In the genomic region with DNA sequence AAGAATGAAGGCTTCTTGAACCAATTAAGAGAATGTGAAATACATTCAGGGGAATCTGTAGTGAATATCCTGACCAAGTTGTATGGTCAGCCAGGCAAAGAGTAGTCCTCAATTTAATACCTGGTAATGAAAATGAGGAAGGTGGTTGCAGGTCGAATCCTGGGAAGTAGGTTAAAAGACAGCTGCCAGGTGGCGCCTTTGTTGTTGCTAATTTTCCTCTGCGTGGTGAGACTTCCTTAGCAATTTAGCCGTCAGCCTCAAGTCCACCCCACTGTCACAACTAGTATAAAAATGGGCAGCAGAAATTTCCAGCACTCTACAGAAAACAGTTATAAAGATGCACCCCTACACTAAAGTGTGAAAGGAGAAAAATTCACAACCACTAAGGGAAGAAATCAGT, we compare ENCODE assay signal across 11 cellular contexts.
A peak's percentile ranks its signal among the peaks of the same experiment; 100 is the strongest.
DNase-seq lines count a peak whose midpoint lies in the region; ATAC-seq, FAIRE-seq and TF ChIP-seq lines count a peak whose summit lies in the region.
"Had no signal": no experiment of that assay in that cellular context is flagged by ENCODE, and none has a peak within 500 bp of the region (broad histone marks: within the 10 kb centered on the region; RNA-seq: fewer than 3 reads in every experiment).

No MANE protein-coding gene starts in this region.

- H2AFZ ChIP-seq in SK-N-SH (ENCODE audit: low read depth), result no peak overlapping the region

- H3K36me3 ChIP-seq in SK-N-SH (replicated peaks in 1 of 2; ENCODE audit: control insufficient read depth in 1 of 2, insufficient read depth in 2 of 2, low read length in 1 of 2) (no peaks in the 10 kb centered on the region), esophagus muscularis mucosa (no peaks in the 10 kb centered on the region), small intestine (ENCODE audit: control insufficient read depth in 2 of 2, insufficient read depth in 2 of 2, low read length in 2 of 2) (no peaks in the 10 kb centered on the region)

- H3K4me3 ChIP-seq in SK-N-SH (ENCODE audit: low read depth in 2 of 2, low read length in 1 of 2), result no peak overlapping the region
- H3K4me3 ChIP-seq in esophagus muscularis mucosa, result no peak overlapping the region
- H3K4me3 ChIP-seq in small intestine (ENCODE audit: low read depth in 1 of 2, low read length in 2 of 2), result no peak overlapping the region

- POLR2A ChIA-PET in SK-N-SH (lab: Yijun Ruan, JAX), result no interaction called here

- no peaks in the 10 kb centered on the region for H3K27me3 ChIP-seq in SK-N-SH (ENCODE audit: insufficient read depth)
- no peaks in the 10 kb centered on the region for H3K27me3 ChIP-seq in esophagus muscularis mucosa
- no peaks in the 10 kb centered on the region for H3K27me3 ChIP-seq in small intestine (ENCODE audit: control insufficient read depth in 2 of 2, insufficient read depth in 2 of 2, low read length in 2 of 2)

- no peaks in the 10 kb centered on the region for H3K79me2 ChIP-seq in SK-N-SH (ENCODE audit: insufficient read depth)

- H4K20me1 ChIP-seq in SK-N-SH (ENCODE audit: insufficient read depth), result no peaks in the 10 kb centered on the region

- WGBS in SK-N-SH (ENCODE audit: low lambda C conversion rate), result 52% methylated on average over 4 of the region's 4 CpGs
- WGBS in esophagus muscularis mucosa, result 66% methylated on average over 4 of the region's 4 CpGs
- 12 to 36% (median 15%) methylated on average over 4 of the region's 4 CpGs for WGBS in small intestine, 3 donors

- no peak overlapping the region for H3K9ac ChIP-seq in SK-N-SH

- TF ChIP-seq EP300 in SK-N-SH (IDR thresholded peaks at IDR 0.05; ENCODE audit: borderline replicate concordance in 1 of 2, low read depth in 1 of 2, low read length in 1 of 2) (no peak), esophagus muscularis mucosa (IDR thresholded peaks at IDR 0.05) (no peak)

- FAIRE-seq in small intestine (lab: Jason Lieb, UNC), result no peak
- FAIRE-seq: H54 had no signal

- TF ChIP-seq CTCF in SK-N-SH (IDR thresholded peaks at IDR 0.05) (0 out of 2 replicates have a peak, but pooled peaks have one; percentile 16), esophagus muscularis mucosa (IDR thresholded peaks at IDR 0.05) (peak; percentile 9 to 25 (median 10)), omental fat pad (IDR thresholded peaks at IDR 0.05) (no peak)

- DNase-seq in SK-N-SH (no peak), NCI-H2227 treated with DMSO at 0.1 percent for 48 hours (lab: John Stamatoyannopoulos, UW) (peak; percentile 2), esophagus muscularis mucosa (ENCODE audit: extremely low spot score) (no peak), small intestine (peak; percentile 23), omental fat pad (ENCODE audit: low spot score) (no peak)
- DNase-seq: CD8-positive, alpha-beta memory T cell; NCI-H187 treated with DMSO at 0.1 percent for 48 hours had no signal

- CTCF ChIA-PET in SK-N-SH (lab: Yijun Ruan, JAX), result interaction anchor here (0.6 to 3.8 kb wide), 4 partner anchors 10 to 338 kb away, joined by 3 to 20 read pairs (median 5); no protein-coding TSS in a partner anchor

- H3K9me3 ChIP-seq in SK-N-SH (no peaks in the 10 kb centered on the region), esophagus muscularis mucosa (no peaks in the 10 kb centered on the region), small intestine (ENCODE audit: control insufficient read depth, low read depth) (no peaks in the 10 kb centered on the region)

- peak; percentile 47 for TF ChIP-seq RAD21 in SK-N-SH (IDR thresholded peaks at IDR 0.05; ENCODE audit: low read length)

- H3K27ac ChIP-seq in SK-N-SH (ENCODE audit: low read depth in 2 of 2, low read length in 1 of 2) (no peak overlapping the region), esophagus muscularis mucosa (replicated peaks in 1 of 4) (no peak overlapping the region), small intestine (ENCODE audit: low read depth in 1 of 2, low read length in 1 of 2) (no peak overlapping the region)

- H3K4me1 ChIP-seq in SK-N-SH (ENCODE audit: control insufficient read depth in 1 of 2, insufficient read depth in 2 of 2, low read depth in 1 of 2, low read length in 1 of 2) (no peaks in the 10 kb centered on the region), esophagus muscularis mucosa (peaks cover 0 to 8% (median 0%) of the 10 kb centered on the region in 4 donors), small intestine (ENCODE audit: control insufficient read depth in 2 of 2, insufficient read depth in 1 of 2, low read depth in 1 of 2, low read length in 1 of 2) (no peaks in the 10 kb centered on the region)

- no peak for TF ChIP-seq POLR2A in esophagus muscularis mucosa (IDR thresholded peaks at IDR 0.05; ENCODE audit: low read depth)

- intact Hi-C loops in esophagus muscularis mucosa (cut with DNase I), result no loop called here

- ATAC-seq in SK-N-SH treated with all-trans-retinoic acid at 6 μM for 48 hours, result no peak
- no peak for ATAC-seq in GM21723 (IDR thresholded peaks at IDR 0.05; ENCODE audit: unreplicated experiment)
- ATAC-seq in omental fat pad (ENCODE audit: low FRiP score), result no peak
- no peak for ATAC-seq in HG03097 (IDR thresholded peaks at IDR 0.05; ENCODE audit: low FRiP score, unreplicated experiment)

- no peaks in the 10 kb centered on the region for H3K9me2 ChIP-seq in SK-N-SH

- no peak overlapping the region for H3K4me2 ChIP-seq in SK-N-SH

- no peaks in the 10 kb centered on the region for H3F3A ChIP-seq in SK-N-SH (replicated peaks; ENCODE audit: insufficient read depth)

TF ChIP-seq in SK-N-SH, 30 proteins besides CTCF, POLR2A, EP300 and RAD21 (continues in another document):
- TF ChIP-seq YY1 (IDR thresholded peaks at IDR 0.05; ENCODE audit: low read depth), result no peak
- peak; percentile 33 for TF ChIP-seq SMC3 (IDR thresholded peaks at IDR 0.05; ENCODE audit: low read depth, low read length)
- TF ChIP-seq TAF1 (IDR thresholded peaks at IDR 0.05; ENCODE audit: borderline replicate concordance, low read depth, low read length), result no peak
- TF ChIP-seq, protein P1, sequence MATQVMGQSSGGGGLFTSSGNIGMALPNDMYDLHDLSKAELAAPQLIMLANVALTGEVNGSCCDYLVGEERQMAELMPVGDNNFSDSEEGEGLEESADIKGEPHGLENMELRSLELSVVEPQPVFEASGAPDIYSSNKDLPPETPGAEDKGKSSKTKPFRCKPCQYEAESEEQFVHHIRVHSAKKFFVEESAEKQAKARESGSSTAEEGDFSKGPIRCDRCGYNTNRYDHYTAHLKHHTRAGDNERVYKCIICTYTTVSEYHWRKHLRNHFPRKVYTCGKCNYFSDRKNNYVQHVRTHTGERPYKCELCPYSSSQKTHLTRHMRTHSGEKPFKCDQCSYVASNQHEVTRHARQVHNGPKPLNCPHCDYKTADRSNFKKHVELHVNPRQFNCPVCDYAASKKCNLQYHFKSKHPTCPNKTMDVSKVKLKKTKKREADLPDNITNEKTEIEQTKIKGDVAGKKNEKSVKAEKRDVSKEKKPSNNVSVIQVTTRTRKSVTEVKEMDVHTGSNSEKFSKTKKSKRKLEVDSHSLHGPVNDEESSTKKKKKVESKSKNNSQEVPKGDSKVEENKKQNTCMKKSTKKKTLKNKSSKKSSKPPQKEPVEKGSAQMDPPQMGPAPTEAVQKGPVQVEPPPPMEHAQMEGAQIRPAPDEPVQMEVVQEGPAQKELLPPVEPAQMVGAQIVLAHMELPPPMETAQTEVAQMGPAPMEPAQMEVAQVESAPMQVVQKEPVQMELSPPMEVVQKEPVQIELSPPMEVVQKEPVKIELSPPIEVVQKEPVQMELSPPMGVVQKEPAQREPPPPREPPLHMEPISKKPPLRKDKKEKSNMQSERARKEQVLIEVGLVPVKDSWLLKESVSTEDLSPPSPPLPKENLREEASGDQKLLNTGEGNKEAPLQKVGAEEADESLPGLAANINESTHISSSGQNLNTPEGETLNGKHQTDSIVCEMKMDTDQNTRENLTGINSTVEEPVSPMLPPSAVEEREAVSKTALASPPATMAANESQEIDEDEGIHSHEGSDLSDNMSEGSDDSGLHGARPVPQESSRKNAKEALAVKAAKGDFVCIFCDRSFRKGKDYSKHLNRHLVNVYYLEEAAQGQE (IDR thresholded peaks at IDR 0.05; ENCODE audit: low read depth, low read length), result no peak
- no peak for TF ChIP-seq GABPA (IDR thresholded peaks at IDR 0.05; ENCODE audit: low read depth)
- TF ChIP-seq RCOR1 (IDR thresholded peaks at IDR 0.05; ENCODE audit: low read length), result no peak
- no peak for TF ChIP-seq SIN3A (IDR thresholded peaks at IDR 0.05; ENCODE audit: borderline replicate concordance, low read depth, low read length)

TF ChIP-seq in SK-N-SH treated with all-trans-retinoic acid at 6 μM for 48 hours, 23 proteins besides CTCF, POLR2A, EP300 and RAD21 (continues in another document):
- TF ChIP-seq, protein P2, sequence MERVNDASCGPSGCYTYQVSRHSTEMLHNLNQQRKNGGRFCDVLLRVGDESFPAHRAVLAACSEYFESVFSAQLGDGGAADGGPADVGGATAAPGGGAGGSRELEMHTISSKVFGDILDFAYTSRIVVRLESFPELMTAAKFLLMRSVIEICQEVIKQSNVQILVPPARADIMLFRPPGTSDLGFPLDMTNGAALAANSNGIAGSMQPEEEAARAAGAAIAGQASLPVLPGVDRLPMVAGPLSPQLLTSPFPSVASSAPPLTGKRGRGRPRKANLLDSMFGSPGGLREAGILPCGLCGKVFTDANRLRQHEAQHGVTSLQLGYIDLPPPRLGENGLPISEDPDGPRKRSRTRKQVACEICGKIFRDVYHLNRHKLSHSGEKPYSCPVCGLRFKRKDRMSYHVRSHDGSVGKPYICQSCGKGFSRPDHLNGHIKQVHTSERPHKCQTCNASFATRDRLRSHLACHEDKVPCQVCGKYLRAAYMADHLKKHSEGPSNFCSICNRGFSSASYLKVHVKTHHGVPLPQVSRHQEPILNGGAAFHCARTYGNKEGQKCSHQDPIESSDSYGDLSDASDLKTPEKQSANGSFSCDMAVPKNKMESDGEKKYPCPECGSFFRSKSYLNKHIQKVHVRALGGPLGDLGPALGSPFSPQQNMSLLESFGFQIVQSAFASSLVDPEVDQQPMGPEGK (CRISPR knock-in tag; IDR thresholded peaks at IDR 0.05; ENCODE audit: borderline replicate concordance), result no peak
- no peak for TF ChIP-seq PPARA (CRISPR knock-in tag; IDR thresholded peaks at IDR 0.05; ENCODE audit: borderline replicate concordance)
- no peak for TF ChIP-seq ZC3H10 (CRISPR knock-in tag; IDR thresholded peaks at IDR 0.05)
- no peak for TF ChIP-seq ISL1 (CRISPR knock-in tag; IDR thresholded peaks at IDR 0.05)
- TF ChIP-seq BACH2 (CRISPR knock-in tag; IDR thresholded peaks at IDR 0.05; ENCODE audit: borderline replicate concordance), result no peak
- TF ChIP-seq GLIS3 (CRISPR knock-in tag; IDR thresholded peaks at IDR 0.05), result no peak
- TF ChIP-seq TCF4 (CRISPR knock-in tag; IDR thresholded peaks at IDR 0.05; ENCODE audit: borderline replicate concordance), result no peak

Comparison
In these comparisons a context has a peak if more than half of its experiments do, and no peak if none do; other contexts are left out.
1. DNase-seq: peak in NCI-H2227 treated with DMSO at 0.1 percent for 48 hours (single experiment) and small intestine (single experiment); none in SK-N-SH (single experiment), esophagus muscularis mucosa (single experiment) and omental fat pad (single experiment).
2. CTCF ChIP-seq: peak in SK-N-SH (single experiment) and esophagus muscularis mucosa (3 of 3); none in omental fat pad (0 of 3).